ENCODE assay signal across 17 cellular contexts in genomic region chr15:68317281-68318007, GRCh38. TPM values are rescaled to one million over a fixed set of nuclear protein-coding genes. Genes with fewer than 3 reads are reported as not detected.
DNase-seq lines count a peak whose midpoint lies in the region; ATAC-seq and TF ChIP-seq lines count a peak whose summit lies in the region.
"Had no signal": no experiment of that assay in that cellular context is flagged by ENCODE, and none has a peak within 500 bp of the region (broad histone marks: within the 10 kb centered on the region; RNA-seq: fewer than 3 reads in every experiment).

No MANE protein-coding gene starts in this region.

- H3K36me3 Mint-ChIP-seq in natural killer cell treated with Interleukin-12 subunit alpha and Interleukin-12 subunit beta and Interleukin-15 and Interleukin-18, amount 100 ng/mL, for 72 hours, result no peaks in the 10 kb centered on the region
- no peaks in the 10 kb centered on the region for H3K36me3 Mint-ChIP-seq in natural killer cell

- no peaks in the 10 kb centered on the region for H3K4me1 Mint-ChIP-seq in natural killer cell treated with Interleukin-12 subunit alpha and Interleukin-12 subunit beta and Interleukin-15 and Interleukin-18, amount 100 ng/mL, for 72 hours (ENCODE audit: low read depth in 2 of 2)
- no peaks in the 10 kb centered on the region for H3K4me1 Mint-ChIP-seq in natural killer cell

- intact Hi-C loops in natural killer cell (cut with micrococcal nuclease) (no loop called here), posterior vena cava (cut with DNase I) (no loop called here)

- TF ChIP-seq CTCF in natural killer cell (IDR thresholded peaks at IDR 0.05), result no peak

- no peak overlapping the region for H3K27ac Mint-ChIP-seq in natural killer cell treated with Interleukin-12 subunit alpha and Interleukin-12 subunit beta and Interleukin-15 and Interleukin-18, amount 100 ng/mL, for 72 hours
- H3K27ac Mint-ChIP-seq in natural killer cell, result no peak overlapping the region

- H3K27me3 Mint-ChIP-seq in natural killer cell treated with Interleukin-12 subunit alpha and Interleukin-12 subunit beta and Interleukin-15 and Interleukin-18, amount 100 ng/mL, for 72 hours, result peaks cover 3 to 11% of the 10 kb centered on the region in 2 donors
- H3K27me3 Mint-ChIP-seq in natural killer cell (ENCODE audit: low read depth in 2 of 2), result peaks cover 0 to 15% of the 10 kb centered on the region in 2 donors

- peak; percentile 40 for DNase-seq in natural killer cell treated with Interleukin-12 subunit alpha and Interleukin-12 subunit beta and Interleukin-15 and Interleukin-18, amount 100 ng/mL, for 72 hours (ENCODE audit: low spot score)
- DNase-seq in natural killer cell, result no peak
- peak; percentile 37 for DNase-seq in islet precursor cell
- peak; percentile 9 for DNase-seq in posterior vena cava (ENCODE audit: low spot score)
- no peak for DNase-seq in NCI-H446 treated with DMSO at 0.1 percent for 48 hours (lab: John Stamatoyannopoulos, UW)
- DNase-seq in stimulated activated CD4-positive, alpha-beta T cell treated with anti-CD3 and anti-CD28 coated beads, Interleukin-12 subunit alpha, Interleukin-12 subunit beta, amount 100 ng/mL, for 4 hours, result no peak
- no peak for DNase-seq in NCI-H345 treated with DMSO at 0.1 percent for 48 hours (lab: John Stamatoyannopoulos, UW; ENCODE audit: unreplicated experiment)
- DNase-seq: activated CD4-positive, alpha-beta T cell treated with anti-CD3 and anti-CD28 coated beads, Interleukin-2, amount 50 U/mL, for 48 hours; activated CD4-positive, CD25-positive, alpha-beta regulatory T cell; lower lobe of right lung; NCI-H1105; NCI-H2081; NCI-H226; NCI-H774; stimulated activated naive CD8-positive, alpha-beta T cell treated with anti-CD3 and anti-CD28 coated beads, Interleukin-15, Interleukin-2, amounts not matched to agents 100 U/mL and 50 U/mL, for 24 hours had no signal

- H3K4me3 Mint-ChIP-seq in natural killer cell treated with Interleukin-12 subunit alpha and Interleukin-12 subunit beta and Interleukin-15 and Interleukin-18, amount 100 ng/mL, for 72 hours, result no peak overlapping the region
- H3K4me3 Mint-ChIP-seq in natural killer cell, result no peak overlapping the region

- no peak for ATAC-seq in natural killer cell treated with Interleukin-12 subunit alpha and Interleukin-12 subunit beta and Interleukin-15 and Interleukin-18, amount 100 ng/mL, for 72 hours
- ATAC-seq in natural killer cell, result no peak
- ATAC-seq: body of pancreas; lower lobe of right lung; stimulated activated naive CD8-positive, alpha-beta T cell treated with anti-CD3 and anti-CD28 coated beads, Interleukin-15, Interleukin-2, amounts not matched to agents 100 U/mL and 50 U/mL, for 24 hours had no signal

- no peaks in the 10 kb centered on the region for H3K9me3 Mint-ChIP-seq in natural killer cell treated with Interleukin-12 subunit alpha and Interleukin-12 subunit beta and Interleukin-15 and Interleukin-18, amount 100 ng/mL, for 72 hours
- no peaks in the 10 kb centered on the region for H3K9me3 Mint-ChIP-seq in natural killer cell
- H3K9me3 Mint-ChIP-seq: nephron had no signal

RNA-seq across cellular contexts. Expression of gene FEM1B, which starts 39.9 kb away (rescaled TPM):
- total RNA-seq in natural killer cell treated with Interleukin-12 subunit alpha and Interleukin-12 subunit beta and Interleukin-15 and Interleukin-18, amount 100 ng/mL, for 72 hours, result 10 to 100 TPM; 47.9 to 49.7 TPM
- total RNA-seq in natural killer cell (10 to 100 TPM; 57.4 to 73.5 (median 67.9) TPM), posterior vena cava (100 to 1,000 TPM in 1 of 2 donors, 10 to 100 TPM in 1; 98.5 to 138 TPM)

Comparison
In these comparisons a context has a peak if more than half of its experiments do, and no peak if none do; other contexts are left out.
1. DNase-seq: peak in natural killer cell treated with Interleukin-12 subunit alpha and Interleukin-12 subunit beta and Interleukin-15 and Interleukin-18, amount 100 ng/mL, for 72 hours (single experiment), islet precursor cell (single experiment) and posterior vena cava (single experiment); none in natural killer cell (single experiment), NCI-H446 treated with DMSO at 0.1 percent for 48 hours (single experiment), stimulated activated CD4-positive, alpha-beta T cell treated with anti-CD3 and anti-CD28 coated beads, Interleukin-12 subunit alpha, Interleukin-12 subunit beta, amount 100 ng/mL, for 4 hours (single experiment) and NCI-H345 treated with DMSO at 0.1 percent for 48 hours (single experiment).